Comparison of ENCODE assay signal across 16 cellular contexts in the genomic region with DNA sequence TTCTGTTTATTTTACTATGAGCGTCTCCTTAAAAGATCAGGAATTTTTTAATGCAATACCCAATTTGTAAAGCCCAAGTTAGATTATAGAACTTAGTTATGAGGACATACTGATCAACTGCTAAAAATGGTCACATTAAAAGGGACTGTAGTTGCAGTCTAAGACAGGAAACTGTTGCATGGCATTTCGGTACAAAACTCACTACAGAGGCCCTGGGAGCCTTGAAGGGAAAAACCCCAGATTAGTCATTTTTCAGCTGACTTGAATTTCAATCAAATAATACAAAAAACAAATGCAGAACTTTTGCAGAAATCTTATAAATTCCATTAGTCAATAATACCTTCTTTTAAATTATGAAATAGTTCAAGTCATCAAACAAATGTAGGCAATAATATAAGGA. TPM values are rescaled to one million over a fixed set of nuclear protein-coding genes. Genes with fewer than 3 reads are reported as not detected.
A peak's percentile ranks its signal among the peaks of the same experiment; 100 is the strongest.
DNase-seq lines count a peak whose midpoint lies in the region; ATAC-seq, FAIRE-seq and TF ChIP-seq lines count a peak whose summit lies in the region.
"Had no signal": no experiment of that assay in that cellular context is flagged by ENCODE, and none has a peak within 500 bp of the region (broad histone marks: within the 10 kb centered on the region; RNA-seq: fewer than 3 reads in every experiment).

No MANE protein-coding gene starts in this region.

- H3K36me3 ChIP-seq in endothelial cell of umbilical vein (ENCODE audit: control insufficient read depth in 2 of 2, extremely low read depth in 1 of 2, insufficient read depth in 2 of 2, low read length in 2 of 2) (peaks cover 2 to 5% of the 10 kb centered on the region in 2 experiments), mesendoderm (ENCODE audit: control insufficient read depth, insufficient read depth, low read length) (no peaks in the 10 kb centered on the region)
- H3K36me3 ChIP-seq: upper lobe of right lung had no signal

- no peak overlapping the region for H3K27ac ChIP-seq in endothelial cell of umbilical vein (ENCODE audit: insufficient read depth, low read depth, low read length)
- no peak overlapping the region for H3K27ac ChIP-seq in mesendoderm (ENCODE audit: low read depth, low read length)
- H3K27ac ChIP-seq: upper lobe of right lung had no signal

- no peak overlapping the region for H2AK5ac ChIP-seq in mesendoderm (ENCODE audit: low read length)

- no peaks in the 10 kb centered on the region for H3K9me1 ChIP-seq in endothelial cell of umbilical vein (replicated peaks; ENCODE audit: control insufficient read depth, extremely low read depth, insufficient read depth, low read length)

- no peaks in the 10 kb centered on the region for H3K4me1 Mint-ChIP-seq in stimulated activated naive CD8-positive, alpha-beta T cell treated with anti-CD3 and anti-CD28 coated beads, Interleukin-15, amount 100 ng/mL, for 72 hours
- no peaks in the 10 kb centered on the region for H3K4me1 Mint-ChIP-seq in type B pancreatic cell (ENCODE audit: unreplicated experiment)

- TF ChIP-seq CTCF in endothelial cell of umbilical vein (IDR thresholded peaks at IDR 0.05; ENCODE audit: extremely low read depth in 1 of 2, insufficient read depth in 1 of 2, low read depth in 1 of 2, low read length in 2 of 2) (no peak), type B pancreatic cell (conservative IDR thresholded peaks at IDR 0.05) (no peak)

- no peak overlapping the region for H4K5ac ChIP-seq in mesendoderm (ENCODE audit: low read length)

- H3K79me2 ChIP-seq in endothelial cell of umbilical vein (ENCODE audit: control insufficient read depth, insufficient read depth, low read length) (no peaks in the 10 kb centered on the region), mesendoderm (ENCODE audit: control insufficient read depth, insufficient read depth, low read length) (no peaks in the 10 kb centered on the region)

- H2BK120ac ChIP-seq in mesendoderm (ENCODE audit: low read depth, low read length) = no peak overlapping the region

- H2BK5ac ChIP-seq in mesendoderm (ENCODE audit: low read length) = no peak overlapping the region

- H4K20me1 ChIP-seq in endothelial cell of umbilical vein (replicated peaks; ENCODE audit: control insufficient read depth, extremely low read depth, insufficient read depth, low read length) = no peaks in the 10 kb centered on the region

- dilution Hi-C loops in endothelial cell of umbilical vein (cut with MboI; ENCODE audit: extremely low pct_ligation_motif_present, low sequenced_read_pairs) = no loop called here

- H3K23ac ChIP-seq in mesendoderm (ENCODE audit: low read length) = no peak overlapping the region

- no peak overlapping the region for H2BK15ac ChIP-seq in mesendoderm (replicated peaks; ENCODE audit: low read depth)

- POLR2A ChIA-PET in endothelial cell of umbilical vein (lab: Charles Lee) = no interaction called here

- no peak overlapping the region for H3K56ac ChIP-seq in mesendoderm (ENCODE audit: low read length)

- no peak overlapping the region for H2AFZ ChIP-seq in endothelial cell of umbilical vein (ENCODE audit: low read depth, low read length)

- H3K27me3 ChIP-seq in endothelial cell of umbilical vein (ENCODE audit: control insufficient read depth in 2 of 2, insufficient read depth in 2 of 2, low read length in 2 of 2) = no peaks in the 10 kb centered on the region
- no peaks in the 10 kb centered on the region for H3K27me3 ChIP-seq in mesendoderm (ENCODE audit: insufficient read depth, low read length, poor library complexity)
- H3K27me3 ChIP-seq: upper lobe of right lung had no signal

- H3K4ac ChIP-seq in mesendoderm (ENCODE audit: low read depth, low read length) = no peak overlapping the region

- peaks cover 14% of the 10 kb centered on the region for H3K4me1 ChIP-seq in endothelial cell of umbilical vein (ENCODE audit: control insufficient read depth, extremely low read depth, insufficient read depth, low read length)
- no peaks in the 10 kb centered on the region for H3K4me1 ChIP-seq in mesendoderm (ENCODE audit: control insufficient read depth, low read depth, low read length)
- H3K4me1 ChIP-seq: upper lobe of right lung had no signal

- H3K27ac Mint-ChIP-seq in stimulated activated naive CD8-positive, alpha-beta T cell treated with anti-CD3 and anti-CD28 coated beads, Interleukin-15, amount 100 ng/mL, for 72 hours = no peak overlapping the region
- H3K27ac Mint-ChIP-seq in type B pancreatic cell = no peak overlapping the region
- H3K27ac Mint-ChIP-seq: dendritic cell treated with granulocyte-macrophage colony-stimulating factor and Interleukin-4, amounts not matched to agents 40 ng/mL and 50 ng/mL, for 4 days; mesothelial cell of epicardium had no signal

- BruUV-seq in endothelial cell of umbilical vein (replicated peaks; lab: Mats Ljungman, UMichigan) = no TSS peak

- H3K36me3 Mint-ChIP-seq in type B pancreatic cell = peaks cover 4% of the 10 kb centered on the region

- ATAC-seq in stimulated activated naive CD8-positive, alpha-beta T cell treated with anti-CD3 and anti-CD28 coated beads, Interleukin-15, amount 100 ng/mL, for 72 hours = peak; percentile 82
- ATAC-seq in stimulated activated naive CD8-positive, alpha-beta T cell treated with anti-CD3 and anti-CD28 coated beads, Interleukin-15, Interleukin-2, amounts not matched to agents 100 U/mL and 50 U/mL, for 24 hours = no peak
- ATAC-seq: upper lobe of right lung had no signal

- H3K79me1 ChIP-seq in mesendoderm (ENCODE audit: low read length) = no peaks in the 10 kb centered on the region

- H3K9ac ChIP-seq in endothelial cell of umbilical vein (replicated peaks; ENCODE audit: extremely low read depth, insufficient read depth, low read length) (no peak overlapping the region), mesendoderm (ENCODE audit: low read length) (no peak overlapping the region)

- H3K27me3 Mint-ChIP-seq in stimulated activated naive CD8-positive, alpha-beta T cell treated with anti-CD3 and anti-CD28 coated beads, Interleukin-15, amount 100 ng/mL, for 72 hours = peaks cover 7% of the 10 kb centered on the region
- peaks cover 5% of the 10 kb centered on the region for H3K27me3 Mint-ChIP-seq in type B pancreatic cell

- intact Hi-C loops in endothelial cell of umbilical vein (cut with micrococcal nuclease) = loop anchor here (5.0 kb wide), 1 partner anchor 42 kb away; no protein-coding TSS in a partner anchor

- FAIRE-seq in endothelial cell of umbilical vein (lab: Jason Lieb, UNC) = peak; percentile 82

- H3K4me3 Mint-ChIP-seq in stimulated activated naive CD8-positive, alpha-beta T cell treated with anti-CD3 and anti-CD28 coated beads, Interleukin-15, amount 100 ng/mL, for 72 hours = no peak overlapping the region
- H3K4me3 Mint-ChIP-seq in type B pancreatic cell = no peak overlapping the region
- H3K4me3 Mint-ChIP-seq: dendritic cell treated with granulocyte-macrophage colony-stimulating factor and Interleukin-4, amounts not matched to agents 40 ng/mL and 50 ng/mL, for 4 days; mesothelial cell of epicardium had no signal

- no peak for TF ChIP-seq POLR2A in endothelial cell of umbilical vein (IDR thresholded peaks at IDR 0.05; ENCODE audit: low read depth, low read length)

- H3K4me2 ChIP-seq in endothelial cell of umbilical vein (ENCODE audit: insufficient read depth, low read length) (no peak overlapping the region), mesendoderm (ENCODE audit: low read length) (no peak overlapping the region)

- H3K9me3 ChIP-seq in endothelial cell of umbilical vein (replicated peaks; ENCODE audit: control insufficient read depth, insufficient read depth, low read length) = no peaks in the 10 kb centered on the region
- H3K9me3 ChIP-seq: upper lobe of right lung had no signal

- H3K9me3 Mint-ChIP-seq in stimulated activated naive CD8-positive, alpha-beta T cell treated with anti-CD3 and anti-CD28 coated beads, Interleukin-15, amount 100 ng/mL, for 72 hours = peaks cover 0 to 7% of the 10 kb centered on the region in 2 donors
- H3K9me3 Mint-ChIP-seq in type B pancreatic cell = peaks cover under 1% of the 10 kb centered on the region

- H4K8ac ChIP-seq in mesendoderm (ENCODE audit: low read depth, low read length) = no peak overlapping the region

- H3K4me3 ChIP-seq in endothelial cell of umbilical vein (replicated peaks in 1 of 3; ENCODE audit: insufficient read depth in 1 of 3, low read depth in 1 of 3, low read length in 3 of 3) = no peak overlapping the region
- H3K4me3 ChIP-seq in mesendoderm (ENCODE audit: low read length) = no peak overlapping the region
- H3K4me3 ChIP-seq: upper lobe of right lung had no signal

- WGBS in mesendoderm (ENCODE audit: extremely low coverage, insufficient coverage, low lambda C conversion rate) = no CpG with 5 or more reads among the region's 2 CpGs

- H3K18ac ChIP-seq in mesendoderm (ENCODE audit: low read length) = no peak overlapping the region

- DNase-seq in stimulated activated naive CD8-positive, alpha-beta T cell treated with anti-CD3 and anti-CD28 coated beads, Interleukin-15, amount 100 ng/mL, for 72 hours = no peak
- no peak for DNase-seq in stimulated activated naive CD8-positive, alpha-beta T cell treated with anti-CD3 and anti-CD28 coated beads, Interleukin-15, Interleukin-2, amounts not matched to agents 100 U/mL and 50 U/mL, for 24 hours
- DNase-seq in NOMO-1 treated with DMSO at 0.1 percent for 48 hours (lab: John Stamatoyannopoulos, UW; ENCODE audit: unreplicated experiment) = peak; percentile 67
- peak; percentile 72 for DNase-seq in endothelial cell of umbilical vein (ENCODE audit: low read depth, low spot score)
- DNase-seq in mesendoderm = no peak
- DNase-seq in type B pancreatic cell (ENCODE audit: extremely low spot score, unreplicated experiment) = no peak
- DNase-seq in SKM-1 treated with dmso at 0.1 percent for 144 hours (lab: John Stamatoyannopoulos, UW; ENCODE audit: unreplicated experiment) = no peak
- no peak for DNase-seq in NCI-H69 (lab: John Stamatoyannopoulos, UW)
- DNase-seq: activated CD4-positive, CD25-positive, alpha-beta regulatory T cell; NCI-H187 treated with DMSO at 0.1 percent for 48 hours; NCI-H774; stimulated activated CD8-positive, alpha-beta memory T cell treated with anti-CD3 and anti-CD28 coated beads, Interleukin-4, amount 100 ng/mL, for 48 hours; upper lobe of right lung had no signal

- CTCF ChIA-PET in endothelial cell of umbilical vein (lab: Charles Lee) = no interaction called here

TF ChIP-seq in endothelial cell of umbilical vein, 7 proteins besides CTCF, POLR2A, EP300 and RAD21 (continues in another document):
- no peak for TF ChIP-seq JUN (IDR thresholded peaks at IDR 0.05; ENCODE audit: borderline replicate concordance, insufficient read depth, insufficient read length, low read depth)

RNA-seq across cellular contexts. Expression of a gene that starts 6.9 kb away (rescaled TPM):
- 149 and 172 TPM in 2 replicates for total RNA-seq in endothelial cell of umbilical vein
- polyA plus RNA-seq in endothelial cell of umbilical vein = 122 and 131 TPM in 2 replicates
- polyA plus RNA-seq in endothelial cell of umbilical vein (2011; cell fraction: cytosol; rRNA removed) = 157 and 193 TPM in 2 replicates
- 90.1 and 137 TPM in 2 replicates for polyA plus RNA-seq in endothelial cell of umbilical vein (2011; cell fraction: nucleus; rRNA removed)
- polyA plus RNA-seq in endothelial cell of umbilical vein (2012) = 252 and 339 TPM in 2 replicates
- polyA minus RNA-seq in endothelial cell of umbilical vein = 178 and 192 TPM in 2 replicates
- 0.51 TPM for polyA minus RNA-seq in endothelial cell of umbilical vein (2011; cell fraction: cytosol; rRNA and poly(A)+ RNA removed)
- 35.4 and 48.3 TPM in 2 replicates for polyA minus RNA-seq in endothelial cell of umbilical vein (2011; cell fraction: nucleus; rRNA and poly(A)+ RNA removed)
- 0.14 TPM for polyA plus RNA-seq in mesendoderm (2013, experiment 1 of 2)
- 0.31 TPM for polyA plus RNA-seq in mesendoderm (2013, experiment 2 of 2)
- 1.7 and 42.2 TPM in 2 replicates for total RNA-seq in type B pancreatic cell (ENCODE audit: low replicate concordance)
- total RNA-seq: SK-MEL-5 had no signal

Comparison
In these comparisons a context has a peak if more than half of its experiments do, and no peak if none do; other contexts are left out.
1. DNase-seq: peak in NOMO-1 treated with DMSO at 0.1 percent for 48 hours (single experiment) and endothelial cell of umbilical vein (single experiment); none in stimulated activated naive CD8-positive, alpha-beta T cell treated with anti-CD3 and anti-CD28 coated beads, Interleukin-15, amount 100 ng/mL, for 72 hours (0 of 2), stimulated activated naive CD8-positive, alpha-beta T cell treated with anti-CD3 and anti-CD28 coated beads, Interleukin-15, Interleukin-2, amounts not matched to agents 100 U/mL and 50 U/mL, for 24 hours (single experiment), mesendoderm (single experiment), type B pancreatic cell (single experiment), SKM-1 treated with dmso at 0.1 percent for 144 hours (single experiment) and NCI-H69 (single experiment).